8 cellular contexts compared by ENCODE assay signal in genomic region chr4:183098723-183099536, GRCh38. TPM values are rescaled to one million over a fixed set of nuclear protein-coding genes. Genes with fewer than 3 reads are reported as not detected.
DNase-seq lines count a peak whose midpoint lies in the region; ATAC-seq and TF ChIP-seq lines count a peak whose summit lies in the region.

TSS of gene WWC2 (plus strand) at chr4:183099257. CDS start at chr4:183099492, 235 bp downstream.

- H3K27me3 ChIP-seq in HCT116 (ENCODE audit: insufficient read depth, low read length), result no peaks in the 10 kb centered on the region
- no peaks in the 10 kb centered on the region for H3K27me3 ChIP-seq in WERI-Rb-1 (ENCODE audit: insufficient read depth, low read depth, severe bottlenecking)
- no peaks in the 10 kb centered on the region for H3K27me3 ChIP-seq in iPS DF 6.9 (ENCODE audit: control insufficient read depth, insufficient read depth, low read length)

- no CpG with 5 or more reads among the region's 102 CpGs for WGBS in iPS DF 6.9 (ENCODE audit: insufficient coverage, insufficient read length)

- peak within 1 kb of the TSS; percentile 76 to 79 for H3K4me3 ChIP-seq in HCT116 (replicated peaks in 1 of 2; ENCODE audit: low read depth in 1 of 2, low read length in 2 of 2)
- peak within 1 kb of the TSS; percentile 90 for H3K4me3 ChIP-seq in WERI-Rb-1 (ENCODE audit: low read depth, low read length)
- H3K4me3 ChIP-seq in iPS DF 6.9 (ENCODE audit: low read length), result peak within 1 kb of the TSS; percentile 91

- DNase-seq in EH (ENCODE audit: low read depth) (peak; percentile 94), HCT116 (ENCODE audit: low read depth, low spot score) (peak; percentile 80), NCI-H2029 (lab: John Stamatoyannopoulos, UW) (peak; percentile 50), WERI-Rb-1 (peak; percentile 90), T47D (ENCODE audit: low read depth in 1 of 2, low spot score in 1 of 2) (peak; percentile 65 to 93), iPS DF 6.9 (ENCODE audit: low read depth, low spot score) (peak; percentile 85), retina (peak; percentile 92), NAMALWA (ENCODE audit: low spot score) (no peak)

- H3K9ac ChIP-seq in HCT116 (ENCODE audit: low read length), result peak within 1 kb of the TSS; percentile 85

- H3K9me3 ChIP-seq in HCT116 (ENCODE audit: control insufficient read depth in 1 of 2, insufficient read depth in 1 of 2, low read depth in 1 of 2, low read length in 2 of 2) (no peaks in the 10 kb centered on the region), WERI-Rb-1 (ENCODE audit: severe bottlenecking) (no peaks in the 10 kb centered on the region), iPS DF 6.9 (ENCODE audit: control insufficient read depth, insufficient read depth, low read length) (no peaks in the 10 kb centered on the region)

- no peak within 1 kb of the TSS for H2AFZ ChIP-seq in HCT116 (ENCODE audit: low read depth, low read length, poor library complexity, severe bottlenecking)

- peak; percentile 85 for ATAC-seq in HCT116

- peak within 1 kb of the TSS; percentile 92 for H3K4me2 ChIP-seq in HCT116 (ENCODE audit: low read length)

- peak within 1 kb of the TSS; percentile 93 for H3K27ac ChIP-seq in HCT116 (ENCODE audit: low read depth, low read length)
- peak within 1 kb of the TSS; percentile 33; the same call in 1 of the 2 replicates for H3K27ac ChIP-seq in WERI-Rb-1
- H3K27ac ChIP-seq in iPS DF 6.9 (ENCODE audit: low read length), result no peak within 1 kb of the TSS

- TF ChIP-seq RAD21 in HCT116 (IDR thresholded peaks at IDR 0.05; ENCODE audit: low read depth), result no peak

- CTCF ChIA-PET in HCT116 (lab: Charles Lee), result interaction anchor here (0.7 to 1.6 kb wide), 4 partner anchors 25 to 163 kb away, joined by 3 to 5 read pairs (median 4); no protein-coding TSS in a partner anchor

- H3K79me2 ChIP-seq in HCT116 (ENCODE audit: insufficient read depth, low read length), result peaks cover 44% of the 10 kb centered on the region

- H3K36me3 ChIP-seq in HCT116 (ENCODE audit: control insufficient read depth in 1 of 2, insufficient read depth in 2 of 2, low read length in 2 of 2) (no peaks in the 10 kb centered on the region), WERI-Rb-1 (no peaks in the 10 kb centered on the region), iPS DF 6.9 (ENCODE audit: control insufficient read depth, insufficient read depth, low read length) (no peaks in the 10 kb centered on the region)

- peak; percentile 44 for TF ChIP-seq POLR2A in HCT116 (IDR thresholded peaks at IDR 0.05; ENCODE audit: borderline replicate concordance, extremely low read depth, insufficient read depth, insufficient read length)

- in situ Hi-C loops in T47D (cut with HindIII; ENCODE audit: low pct_unique_long_range_greater_than_20kb, low sequenced_read_pairs), result no loop called here

- intact Hi-C loops in HCT116 (cut with micrococcal nuclease), result no loop called here

- H4K20me1 ChIP-seq in HCT116 (ENCODE audit: insufficient read depth), result peaks cover 6% of the 10 kb centered on the region; the same call in 1 of the 2 replicates

- H3K9me2 ChIP-seq in HCT116 (ENCODE audit: insufficient read depth), result no peaks in the 10 kb centered on the region

- TF ChIP-seq CTCF in HCT116 (IDR thresholded peaks at IDR 0.05 in 2 of 3, conservative IDR thresholded peaks at IDR 0.05 in 1 of 3; ENCODE audit: borderline replicate concordance in 1 of 3, insufficient read depth in 1 of 3, low read depth in 2 of 3, low read length in 2 of 3) (no peak), WERI-Rb-1 (IDR thresholded peaks at IDR 0.05; ENCODE audit: low read depth, low read length) (no peak)

- H3K4me1 ChIP-seq in HCT116 (ENCODE audit: control insufficient read depth in 1 of 2, insufficient read depth in 2 of 2, low read length in 2 of 2) (peaks cover 12 to 22% of the 10 kb centered on the region in 2 experiments), iPS DF 6.9 (ENCODE audit: control insufficient read depth, insufficient read depth, low read length) (no peaks in the 10 kb centered on the region; the same call in 1 of the 2 replicates)

- RAD21 ChIA-PET in HCT116 (lab: Charles Lee; ENCODE audit: low non-redundant PET in 1 of 2, low total read pairs in 2 of 2, uncharacterized antibody in 2 of 2, unreplicated experiment in 2 of 2), result interaction anchor here (0.6 to 1.4 kb wide), 3 partner anchors 26 to 152 kb away, joined by 3 to 4 read pairs (median 3); no protein-coding TSS in a partner anchor

- POLR2A ChIA-PET in HCT116 (lab: Charles Lee), result interaction anchor here (1.0 kb wide), 1 partner anchor 25 kb away, joined by 3 read pairs; no protein-coding TSS in a partner anchor

- BruUV-seq in HCT116 (replicated peaks; lab: Mats Ljungman, UMichigan), result no TSS peak

TF ChIP-seq in HCT116, 20 proteins besides CTCF, POLR2A, EP300 and RAD21:
- TF ChIP-seq SIN3A (IDR thresholded peaks at IDR 0.05; ENCODE audit: low read depth), result peak; percentile 82; the same call in 1 of the 2 replicates
- peak; percentile 81 for TF ChIP-seq MAX (IDR thresholded peaks at IDR 0.05)
- TF ChIP-seq ZFX (IDR thresholded peaks at IDR 0.05), result no peak; the same call in 1 of the 2 replicates
- TF ChIP-seq ELF1 (IDR thresholded peaks at IDR 0.05; ENCODE audit: borderline replicate concordance, low read depth), result no peak
- TF ChIP-seq CBX3 (IDR thresholded peaks at IDR 0.05; ENCODE audit: low read depth), result 0 out of 2 replicates have a peak, but pooled peaks have one; percentile 32
- peak; percentile 33 for TF ChIP-seq YY1 (IDR thresholded peaks at IDR 0.05; ENCODE audit: extremely low read depth, insufficient replicate concordance, low read depth, low read length)
- TF ChIP-seq POLR2AphosphoS5 (IDR thresholded peaks at IDR 0.05; ENCODE audit: low read depth, low read length), result peak; percentile 89
- peak; percentile 54; the same call in 1 of the 2 replicates for TF ChIP-seq SP1 (IDR thresholded peaks at IDR 0.05; ENCODE audit: low read depth)
- TF ChIP-seq JUND (IDR thresholded peaks at IDR 0.05), result no peak
- TF ChIP-seq ATF3 (IDR thresholded peaks at IDR 0.05), result no peak
- no peak for TF ChIP-seq EZH2 (IDR thresholded peaks at IDR 0.05)
- no peak for TF ChIP-seq EZH2phosphoT487 (IDR thresholded peaks at IDR 0.05; ENCODE audit: borderline replicate concordance)
- TF ChIP-seq CEBPB (IDR thresholded peaks at IDR 0.05; ENCODE audit: low read depth), result no peak
- no peak for TF ChIP-seq EGR1 (IDR thresholded peaks at IDR 0.05; ENCODE audit: low read depth)
- peak; percentile 36 for TF ChIP-seq TCF7L2 (IDR thresholded peaks at IDR 0.05; ENCODE audit: borderline replicate concordance, extremely low read depth, insufficient read depth, insufficient read length)
TF ChIP-seq in HCT116: peak in this region for 7.

RNA-seq across cellular contexts. Expression of gene WWC2, which starts in this region (rescaled TPM):
- total RNA-seq in HCT116 (2021; ENCODE audit: unreplicated experiment), result 39.1 TPM
- polyA plus RNA-seq in HCT116 (2012), result 12.9 and 13.1 TPM in 2 replicates
